In the genomic region with DNA sequence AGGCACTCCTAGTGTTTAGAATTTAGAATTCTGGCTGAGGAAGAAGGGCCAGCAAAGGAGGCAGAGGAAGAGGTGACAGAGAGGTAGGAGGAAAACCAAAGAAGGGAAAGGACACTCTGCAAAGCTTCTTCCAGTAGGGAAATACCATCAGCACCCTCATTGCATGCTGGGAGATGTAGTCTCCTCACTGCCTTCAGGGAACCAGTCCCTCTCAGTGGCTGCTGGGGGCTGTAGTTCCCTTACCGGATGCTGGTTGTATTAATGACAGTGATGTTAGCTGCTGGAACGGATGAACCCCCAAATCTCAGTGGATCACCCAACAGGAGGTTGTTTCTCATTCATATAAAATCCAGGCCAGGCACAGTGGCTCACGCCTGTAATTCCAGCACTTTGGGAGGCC, we compare ENCODE assay signal across 1 cellular context.
TF ChIP-seq lines count a peak whose summit lies in the region.

No MANE protein-coding gene starts in this region.

TF ChIP-seq in HepG2, 621 proteins besides CTCF, POLR2A, EP300 and RAD21:
- TF ChIP-seq CENPX (CRISPR knock-in tag; IDR thresholded peaks at IDR 0.05) (no peak), ZMYM3 (CRISPR knock-in tag; IDR thresholded peaks at IDR 0.05) (no peak), HNF4A (CRISPR knock-in tag; IDR thresholded peaks at IDR 0.05) (no peak), SUZ12 (IDR thresholded peaks at IDR 0.05; ENCODE audit: low read depth, low read length) (peak; percentile 73), CREB1 (IDR thresholded peaks at IDR 0.05) (no peak), CREB1 (CRISPR knock-in tag; IDR thresholded peaks at IDR 0.05) (peak; percentile 42; the same call in 1 of the 2 replicates), ZNF318 (CRISPR knock-in tag; IDR thresholded peaks at IDR 0.05) (no peak), ZFYVE20 (CRISPR knock-in tag; IDR thresholded peaks at IDR 0.05; ENCODE audit: borderline replicate concordance, low read depth) (no peak), ELF3 (CRISPR knock-in tag; IDR thresholded peaks at IDR 0.05) (peak; percentile 42; the same call in 1 of the 2 replicates), ELF1 (CRISPR knock-in tag; IDR thresholded peaks at IDR 0.05) (peak; percentile 79), HCFC1 (IDR thresholded peaks at IDR 0.05; ENCODE audit: low read depth, low read length) (peak; percentile 90), NRL (CRISPR knock-in tag; IDR thresholded peaks at IDR 0.05; ENCODE audit: borderline replicate concordance) (no peak), ETV5 (CRISPR knock-in tag; IDR thresholded peaks at IDR 0.05; ENCODE audit: borderline replicate concordance) (0 out of 2 replicates have a peak, but pooled peaks have one; percentile 16), FOXK1 (CRISPR knock-in tag; IDR thresholded peaks at IDR 0.05; ENCODE audit: borderline replicate concordance, low read depth) (peak; percentile 45; the same call in 1 of the 2 replicates), U2AF2 (IDR thresholded peaks at IDR 0.05; ENCODE audit: low read depth, low read length) (no peak), TEAD3 (CRISPR knock-in tag; optimal IDR thresholded peaks at IDR 0.05; ENCODE audit: borderline replicate concordance) (peak; percentile 77), ZNF883 (CRISPR knock-in tag; IDR thresholded peaks at IDR 0.05; ENCODE audit: not compliant biosample characterization) (no peak), MXI1 (IDR thresholded peaks at IDR 0.05; ENCODE audit: borderline replicate concordance, low read depth, low read length) (no peak), ZNF577 (CRISPR knock-in tag; IDR thresholded peaks at IDR 0.05; ENCODE audit: borderline replicate concordance, low read depth) (no peak), SRF (IDR thresholded peaks at IDR 0.05; ENCODE audit: low read depth, low read length) (no peak), GABPA (IDR thresholded peaks at IDR 0.05; ENCODE audit: low read depth, low read length) (peak; percentile 31; the same call in 1 of the 2 replicates), GABPA (CRISPR knock-in tag; IDR thresholded peaks at IDR 0.05; ENCODE audit: low read depth) (peak; percentile 85), ZFY (CRISPR knock-in tag; IDR thresholded peaks at IDR 0.05) (peak; percentile 62), IRF2 (CRISPR knock-in tag; IDR thresholded peaks at IDR 0.05) (peak; percentile 83; the same call in 1 of the 2 replicates), GABPB1 (CRISPR knock-in tag; IDR thresholded peaks at IDR 0.05) (peak; percentile 79), CREM (IDR thresholded peaks at IDR 0.05) (peak; percentile 91), CREM (CRISPR knock-in tag; IDR thresholded peaks at IDR 0.05) (no peak), THAP11 (CRISPR knock-in tag; IDR thresholded peaks at IDR 0.05) (peak; percentile 99), ZNF143 (CRISPR knock-in tag; IDR thresholded peaks at IDR 0.05) (peak; percentile 95), PAX8 (CRISPR knock-in tag; IDR thresholded peaks at IDR 0.05; ENCODE audit: borderline replicate concordance) (no peak), ZNF24 (IDR thresholded peaks at IDR 0.05) (no peak)
- TF ChIP-seq, protein P1, sequence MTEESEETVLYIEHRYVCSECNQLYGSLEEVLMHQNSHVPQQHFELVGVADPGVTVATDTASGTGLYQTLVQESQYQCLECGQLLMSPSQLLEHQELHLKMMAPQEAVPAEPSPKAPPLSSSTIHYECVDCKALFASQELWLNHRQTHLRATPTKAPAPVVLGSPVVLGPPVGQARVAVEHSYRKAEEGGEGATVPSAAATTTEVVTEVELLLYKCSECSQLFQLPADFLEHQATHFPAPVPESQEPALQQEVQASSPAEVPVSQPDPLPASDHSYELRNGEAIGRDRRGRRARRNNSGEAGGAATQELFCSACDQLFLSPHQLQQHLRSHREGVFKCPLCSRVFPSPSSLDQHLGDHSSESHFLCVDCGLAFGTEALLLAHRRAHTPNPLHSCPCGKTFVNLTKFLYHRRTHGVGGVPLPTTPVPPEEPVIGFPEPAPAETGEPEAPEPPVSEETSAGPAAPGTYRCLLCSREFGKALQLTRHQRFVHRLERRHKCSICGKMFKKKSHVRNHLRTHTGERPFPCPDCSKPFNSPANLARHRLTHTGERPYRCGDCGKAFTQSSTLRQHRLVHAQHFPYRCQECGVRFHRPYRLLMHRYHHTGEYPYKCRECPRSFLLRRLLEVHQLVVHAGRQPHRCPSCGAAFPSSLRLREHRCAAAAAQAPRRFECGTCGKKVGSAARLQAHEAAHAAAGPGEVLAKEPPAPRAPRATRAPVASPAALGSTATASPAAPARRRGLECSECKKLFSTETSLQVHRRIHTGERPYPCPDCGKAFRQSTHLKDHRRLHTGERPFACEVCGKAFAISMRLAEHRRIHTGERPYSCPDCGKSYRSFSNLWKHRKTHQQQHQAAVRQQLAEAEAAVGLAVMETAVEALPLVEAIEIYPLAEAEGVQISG (CRISPR knock-in tag; IDR thresholded peaks at IDR 0.05), result peak; percentile 81
- TF ChIP-seq, protein P2, sequence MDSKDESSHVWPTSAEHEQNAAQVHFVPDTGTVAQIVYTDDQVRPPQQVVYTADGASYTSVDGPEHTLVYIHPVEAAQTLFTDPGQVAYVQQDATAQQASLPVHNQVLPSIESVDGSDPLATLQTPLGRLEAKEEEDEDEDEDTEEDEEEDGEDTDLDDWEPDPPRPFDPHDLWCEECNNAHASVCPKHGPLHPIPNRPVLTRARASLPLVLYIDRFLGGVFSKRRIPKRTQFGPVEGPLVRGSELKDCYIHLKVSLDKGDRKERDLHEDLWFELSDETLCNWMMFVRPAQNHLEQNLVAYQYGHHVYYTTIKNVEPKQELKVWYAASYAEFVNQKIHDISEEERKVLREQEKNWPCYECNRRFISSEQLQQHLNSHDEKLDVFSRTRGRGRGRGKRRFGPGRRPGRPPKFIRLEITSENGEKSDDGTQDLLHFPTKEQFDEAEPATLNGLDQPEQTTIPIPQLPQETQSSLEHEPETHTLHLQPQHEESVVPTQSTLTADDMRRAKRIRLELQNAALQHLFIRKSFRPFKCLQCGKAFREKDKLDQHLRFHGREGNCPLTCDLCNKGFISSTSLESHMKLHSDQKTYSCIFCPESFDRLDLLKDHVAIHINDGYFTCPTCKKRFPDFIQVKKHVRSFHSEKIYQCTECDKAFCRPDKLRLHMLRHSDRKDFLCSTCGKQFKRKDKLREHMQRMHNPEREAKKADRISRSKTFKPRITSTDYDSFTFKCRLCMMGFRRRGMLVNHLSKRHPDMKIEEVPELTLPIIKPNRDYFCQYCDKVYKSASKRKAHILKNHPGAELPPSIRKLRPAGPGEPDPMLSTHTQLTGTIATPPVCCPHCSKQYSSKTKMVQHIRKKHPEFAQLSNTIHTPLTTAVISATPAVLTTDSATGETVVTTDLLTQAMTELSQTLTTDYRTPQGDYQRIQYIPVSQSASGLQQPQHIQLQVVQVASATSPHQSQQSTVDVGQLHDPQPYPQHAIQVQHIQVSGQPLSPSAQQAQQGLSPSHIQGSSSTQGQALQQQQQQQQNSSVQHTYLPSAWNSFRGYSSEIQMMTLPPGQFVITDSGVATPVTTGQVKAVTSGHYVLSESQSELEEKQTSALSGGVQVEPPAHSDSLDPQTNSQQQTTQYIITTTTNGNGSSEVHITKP (CRISPR knock-in tag; IDR thresholded peaks at IDR 0.05; ENCODE audit: low read depth), result peak; percentile 93
- TF ChIP-seq, protein P3, sequence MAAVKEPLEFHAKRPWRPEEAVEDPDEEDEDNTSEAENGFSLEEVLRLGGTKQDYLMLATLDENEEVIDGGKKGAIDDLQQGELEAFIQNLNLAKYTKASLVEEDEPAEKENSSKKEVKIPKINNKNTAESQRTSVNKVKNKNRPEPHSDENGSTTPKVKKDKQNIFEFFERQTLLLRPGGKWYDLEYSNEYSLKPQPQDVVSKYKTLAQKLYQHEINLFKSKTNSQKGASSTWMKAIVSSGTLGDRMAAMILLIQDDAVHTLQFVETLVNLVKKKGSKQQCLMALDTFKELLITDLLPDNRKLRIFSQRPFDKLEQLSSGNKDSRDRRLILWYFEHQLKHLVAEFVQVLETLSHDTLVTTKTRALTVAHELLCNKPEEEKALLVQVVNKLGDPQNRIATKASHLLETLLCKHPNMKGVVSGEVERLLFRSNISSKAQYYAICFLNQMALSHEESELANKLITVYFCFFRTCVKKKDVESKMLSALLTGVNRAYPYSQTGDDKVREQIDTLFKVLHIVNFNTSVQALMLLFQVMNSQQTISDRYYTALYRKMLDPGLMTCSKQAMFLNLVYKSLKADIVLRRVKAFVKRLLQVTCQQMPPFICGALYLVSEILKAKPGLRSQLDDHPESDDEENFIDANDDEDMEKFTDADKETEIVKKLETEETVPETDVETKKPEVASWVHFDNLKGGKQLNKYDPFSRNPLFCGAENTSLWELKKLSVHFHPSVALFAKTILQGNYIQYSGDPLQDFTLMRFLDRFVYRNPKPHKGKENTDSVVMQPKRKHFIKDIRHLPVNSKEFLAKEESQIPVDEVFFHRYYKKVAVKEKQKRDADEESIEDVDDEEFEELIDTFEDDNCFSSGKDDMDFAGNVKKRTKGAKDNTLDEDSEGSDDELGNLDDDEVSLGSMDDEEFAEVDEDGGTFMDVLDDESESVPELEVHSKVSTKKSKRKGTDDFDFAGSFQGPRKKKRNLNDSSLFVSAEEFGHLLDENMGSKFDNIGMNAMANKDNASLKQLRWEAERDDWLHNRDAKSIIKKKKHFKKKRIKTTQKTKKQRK (IDR thresholded peaks at IDR 0.05; ENCODE audit: low read length), result no peak
- TF ChIP-seq, protein P4, sequence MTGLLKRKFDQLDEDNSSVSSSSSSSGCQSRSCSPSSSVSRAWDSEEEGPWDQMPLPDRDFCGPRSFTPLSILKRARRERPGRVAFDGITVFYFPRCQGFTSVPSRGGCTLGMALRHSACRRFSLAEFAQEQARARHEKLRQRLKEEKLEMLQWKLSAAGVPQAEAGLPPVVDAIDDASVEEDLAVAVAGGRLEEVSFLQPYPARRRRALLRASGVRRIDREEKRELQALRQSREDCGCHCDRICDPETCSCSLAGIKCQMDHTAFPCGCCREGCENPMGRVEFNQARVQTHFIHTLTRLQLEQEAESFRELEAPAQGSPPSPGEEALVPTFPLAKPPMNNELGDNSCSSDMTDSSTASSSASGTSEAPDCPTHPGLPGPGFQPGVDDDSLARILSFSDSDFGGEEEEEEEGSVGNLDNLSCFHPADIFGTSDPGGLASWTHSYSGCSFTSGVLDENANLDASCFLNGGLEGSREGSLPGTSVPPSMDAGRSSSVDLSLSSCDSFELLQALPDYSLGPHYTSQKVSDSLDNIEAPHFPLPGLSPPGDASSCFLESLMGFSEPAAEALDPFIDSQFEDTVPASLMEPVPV (CRISPR knock-in tag; IDR thresholded peaks at IDR 0.05), result no peak
